15 cellular contexts compared by ENCODE assay signal in genomic region chr15:62453979-62454378, GRCh38.
DNase-seq lines count a peak whose midpoint lies in the region; ATAC-seq and TF ChIP-seq lines count a peak whose summit lies in the region.
"Had no signal": no experiment of that assay in that cellular context is flagged by ENCODE, and none has a peak within 500 bp of the region (broad histone marks: within the 10 kb centered on the region; RNA-seq: fewer than 3 reads in every experiment).

No MANE protein-coding gene starts in this region.

- ATAC-seq in HG03045 (IDR thresholded peaks at IDR 0.05; ENCODE audit: unreplicated experiment) (no peak), GM21390 (IDR thresholded peaks at IDR 0.05; ENCODE audit: unreplicated experiment) (no peak)
- ATAC-seq: naive thymus-derived CD4-positive, alpha-beta T cell had no signal

- CTCF ChIA-PET in A673 (lab: Charles Lee) (no interaction called here), mammary epithelial cell (lab: Charles Lee; ENCODE audit: low non-redundant PET) (interaction anchor here (0.6 kb wide), 1 partner anchor 219 kb away, joined by 10 read pairs; no protein-coding TSS in a partner anchor)

- in situ Hi-C loops in mammary epithelial cell (cut with MboI; ENCODE audit: low sequenced_read_pairs in 2 of 2) = no loop called here

- H3F3A ChIP-seq in MM.1S (ENCODE audit: insufficient read depth, low read length) = no peaks in the 10 kb centered on the region

- H3K4me2 ChIP-seq in MM.1S (ENCODE audit: low read depth, low read length) (peak overlapping the region; percentile 22; the same call in 1 of the 2 replicates), mammary epithelial cell (ENCODE audit: insufficient read depth, low read depth, low read length) (peak overlapping the region; percentile 53)

- BruUV-seq in A673 (replicated peaks; lab: Mats Ljungman, UMichigan) = no TSS peak
- BruUV-seq in mammary epithelial cell (replicated peaks; lab: Mats Ljungman, UMichigan) = no TSS peak

- H3K9me3 ChIP-seq in A673 (ENCODE audit: low read depth, low read length, poor library complexity, severe bottlenecking) (no peaks in the 10 kb centered on the region), MM.1S (replicated peaks; ENCODE audit: insufficient read depth, low read length) (no peaks in the 10 kb centered on the region), mammary epithelial cell (replicated peaks; ENCODE audit: insufficient read depth, low read length) (no peaks in the 10 kb centered on the region), mucosa of rectum (ENCODE audit: control insufficient read depth in 2 of 2, low read length in 2 of 2) (no peaks in the 10 kb centered on the region)
- H3K9me3 ChIP-seq: uterus had no signal

- H3K79me2 ChIP-seq in MM.1S (ENCODE audit: low read length) (no peaks in the 10 kb centered on the region), mammary epithelial cell (ENCODE audit: insufficient read depth, low read length) (no peaks in the 10 kb centered on the region)

- H3K36me3 ChIP-seq in A673 (ENCODE audit: insufficient read depth, low read length, poor library complexity, severe bottlenecking) (no peaks in the 10 kb centered on the region), MM.1S (replicated peaks; ENCODE audit: insufficient read depth, low read length) (no peaks in the 10 kb centered on the region), mammary epithelial cell (ENCODE audit: insufficient read depth, low read length) (no peaks in the 10 kb centered on the region), mucosa of rectum (ENCODE audit: control insufficient read depth in 2 of 2, insufficient read depth in 2 of 2, low read length in 2 of 2) (no peaks in the 10 kb centered on the region)
- H3K36me3 ChIP-seq: uterus had no signal

- H3K27ac ChIP-seq in A673 (ENCODE audit: low read depth, low read length, poor library complexity, severe bottlenecking) (peak overlapping the region; percentile 25), MM.1S (ENCODE audit: low read length) (peak overlapping the region; percentile 16; the same call in 1 of the 2 replicates), mammary epithelial cell (ENCODE audit: insufficient read depth, low read depth, low read length) (no peak overlapping the region), mucosa of rectum (ENCODE audit: low read depth in 2 of 2, low read length in 2 of 2) (peak overlapping the region; percentile 39 to 49)
- H3K27ac ChIP-seq: uterus, VCaP had no signal

- H3K9ac ChIP-seq in MM.1S (ENCODE audit: low read length) (no peak overlapping the region), mammary epithelial cell (ENCODE audit: insufficient read depth, low read length) (no peak overlapping the region), mucosa of rectum (ENCODE audit: low read depth in 1 of 2, low read length in 2 of 2) (peak overlapping the region in 1 of 2 donors; percentile 40)

- no peaks in the 10 kb centered on the region for H3K9me2 ChIP-seq in MM.1S (replicated peaks; ENCODE audit: insufficient read depth, low read length)

- DNase-seq in A673 (ENCODE audit: low spot score) (no peak), MM.1S (no peak), mammary epithelial cell (peak; percentile 57), DMS153 (lab: John Stamatoyannopoulos, UW) (no peak), NCI-H1694 treated with DMSO at 0.1 percent for 48 hours (lab: John Stamatoyannopoulos, UW) (no peak)
- DNase-seq: anterior cingulate cortex; DND-41; Kasumi-1; naive thymus-derived CD4-positive, alpha-beta T cell; stimulated activated CD4-positive, alpha-beta T cell treated with anti-CD3 and anti-CD28 coated beads, Interleukin-12 subunit alpha, Interleukin-12 subunit beta, amount 100 ng/mL, for 4 hours; uterus had no signal

- H4K20me1 ChIP-seq in MM.1S (ENCODE audit: insufficient read depth, low read length) (no peaks in the 10 kb centered on the region), mammary epithelial cell (ENCODE audit: insufficient read depth, low read length) (no peaks in the 10 kb centered on the region)

- dilution Hi-C loops in mammary epithelial cell (cut with HindIII; ENCODE audit: low sequenced_read_pairs) = no loop called here

- WGBS in mammary epithelial cell (ENCODE audit: low coverage, missing lambda C conversion rate) = 57% methylated on average over 5 of the region's 5 CpGs

- H2AFZ ChIP-seq in MM.1S (ENCODE audit: low read length) (no peak overlapping the region), mammary epithelial cell (ENCODE audit: low read depth, low read length) (no peak overlapping the region)

- no peak for TF ChIP-seq CTCF in A673 (conservative IDR thresholded peaks at IDR 0.05; ENCODE audit: low read depth, low read length)
- TF ChIP-seq CTCF in MM.1S (IDR thresholded peaks at IDR 0.05; ENCODE audit: low read length) = no peak
- no peak for TF ChIP-seq CTCF in mammary epithelial cell (conservative IDR thresholded peaks at IDR 0.05 in 1 of 2, IDR thresholded peaks at IDR 0.05 in 1 of 2; ENCODE audit: extremely low read depth in 1 of 2, insufficient read depth in 1 of 2, low read depth in 1 of 2, low read length in 2 of 2)

- H3K4me3 ChIP-seq in A673 (ENCODE audit: low read depth, low read length, poor library complexity, severe bottlenecking) = no peak overlapping the region
- no peak overlapping the region for H3K4me3 ChIP-seq in MM.1S (ENCODE audit: low read length)
- H3K4me3 ChIP-seq in mammary epithelial cell (replicated peaks in 1 of 3; ENCODE audit: insufficient read depth in 1 of 3, low read depth in 2 of 3, low read length in 3 of 3) = no peak overlapping the region
- H3K4me3 ChIP-seq in mucosa of rectum (ENCODE audit: low read length in 2 of 2) = no peak overlapping the region
- H3K4me3 ChIP-seq: uterus had no signal

- H3K4me1 ChIP-seq in A673 (ENCODE audit: insufficient read depth, low read length, poor library complexity, severe bottlenecking) (peaks cover 23% of the 10 kb centered on the region), MM.1S (ENCODE audit: low read length) (0 out of 2 replicates have a peak, but pooled peaks cover 8% of the 10 kb centered on the region), mammary epithelial cell (ENCODE audit: insufficient read depth, low read length) (peaks cover 27% of the 10 kb centered on the region), mucosa of rectum (ENCODE audit: control insufficient read depth in 2 of 2, insufficient read depth in 2 of 2, low read length in 2 of 2) (peaks cover 2 to 10% of the 10 kb centered on the region in 2 donors)
- H3K4me1 ChIP-seq: uterus had no signal

- H3K27me3 ChIP-seq in A673 (replicated peaks; ENCODE audit: insufficient read depth, low read depth, low read length, poor library complexity) = no peaks in the 10 kb centered on the region
- no peaks in the 10 kb centered on the region for H3K27me3 ChIP-seq in MM.1S (replicated peaks; ENCODE audit: insufficient read depth, low read length)
- H3K27me3 ChIP-seq in mammary epithelial cell (ENCODE audit: insufficient read depth, low read length) = no peaks in the 10 kb centered on the region
- H3K27me3 ChIP-seq in mucosa of rectum (ENCODE audit: control insufficient read depth in 2 of 2, insufficient read depth in 2 of 2, low read length in 2 of 2) = no peaks in the 10 kb centered on the region
- H3K27me3 ChIP-seq: uterus had no signal

- POLR2A ChIA-PET in A673 (lab: Charles Lee; ENCODE audit: low non-redundant PET) = no interaction called here

- intact Hi-C loops in A673 (cut with micrococcal nuclease; ENCODE audit: unreplicated experiment) (no loop called here), mammary epithelial cell (cut with micrococcal nuclease) (loop anchor here (5.0 kb wide), 1 partner anchor 62 kb away; the partner anchor contains the start of gene TLN2)
